30 cellular contexts compared by ENCODE assay signal in the genomic region with DNA sequence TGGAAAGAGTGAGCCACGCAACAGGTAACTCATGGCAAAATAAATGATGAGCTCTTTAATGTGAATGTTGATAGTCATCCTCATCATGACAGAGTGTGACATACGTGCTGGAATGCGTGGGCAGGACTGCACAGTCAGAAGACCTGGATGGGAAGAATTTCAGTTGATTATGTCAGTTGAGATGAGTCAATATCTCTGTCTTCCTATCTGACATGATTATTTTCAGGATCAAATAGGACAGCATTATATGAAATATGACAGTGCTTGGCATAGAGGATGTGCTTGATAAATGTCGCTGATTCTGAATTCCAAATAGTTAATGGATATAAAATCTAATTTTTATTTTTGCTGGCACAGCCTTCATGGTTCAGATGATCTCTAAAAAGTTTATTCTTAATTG.
DNase-seq lines count a peak whose midpoint lies in the region; ATAC-seq and TF ChIP-seq lines count a peak whose summit lies in the region.
"Had no signal": no experiment of that assay in that cellular context is flagged by ENCODE, and none has a peak within 500 bp of the region (broad histone marks: within the 10 kb centered on the region; RNA-seq: fewer than 3 reads in every experiment).

No MANE protein-coding gene starts in this region.

- H3K4ac ChIP-seq in H9 (ENCODE audit: low read depth, low read length) = no peak overlapping the region

- peaks cover 2 to 3% of the 10 kb centered on the region in 2 experiments; a peak in 1 of 4 replicates for H3K4me1 Mint-ChIP-seq in H9
- H3K4me1 Mint-ChIP-seq: activated CD8-positive, alpha-beta memory T cell treated with anti-CD3 and anti-CD28 coated beads, Interleukin-2, amount 10 ng/mL, durations not matched to agents 7 days and 5 days; activated naive CD8-positive, alpha-beta T cell treated with anti-CD3 and anti-CD28 coated beads, Interleukin-2, amount 10 ng/mL, durations not matched to agents 7 days and 5 days; CD14-positive monocyte had no signal

- H3K36me3 ChIP-seq in PC-3 (ENCODE audit: low read depth, low read length) = 0 out of 2 replicates have a peak, but pooled peaks cover 2% of the 10 kb centered on the region
- H3K36me3 ChIP-seq: suprapubic skin, upper lobe of right lung had no signal

- H2BK20ac ChIP-seq in H9 (ENCODE audit: low read depth, low read length, poor library complexity, severe bottlenecking) = no peak overlapping the region

- H2BK12ac ChIP-seq in H9 (ENCODE audit: insufficient read length, low read depth, low read length) = no peak overlapping the region

- H4K20me1 ChIP-seq in PC-3 (ENCODE audit: low read length) (no peaks in the 10 kb centered on the region), H9 (ENCODE audit: control insufficient read depth, insufficient read depth, insufficient read length) (no peaks in the 10 kb centered on the region)

- TF ChIP-seq CTCF in PC-3 (conservative IDR thresholded peaks at IDR 0.05; ENCODE audit: low read depth, low read length) (no peak), H9 (conservative IDR thresholded peaks at IDR 0.05) (no peak)

- H3K79me2 ChIP-seq in PC-3 (ENCODE audit: low read length) (no peaks in the 10 kb centered on the region), H9 (ENCODE audit: insufficient read depth, low read length) (no peaks in the 10 kb centered on the region)
- H3K79me2 ChIP-seq: hepatocyte had no signal

- H3K9ac ChIP-seq in PC-3 (ENCODE audit: low read length) (no peak overlapping the region), H9 (ENCODE audit: extremely low read depth, insufficient read length, low read length) (no peak overlapping the region)

- no peak overlapping the region for H4K91ac ChIP-seq in H9 (ENCODE audit: insufficient read length, low read depth, low read length)

- H4K8ac ChIP-seq in H9 (replicated peaks; ENCODE audit: insufficient read length, low read depth, low read length) = no peak overlapping the region

- intact Hi-C loops in PC-3 (cut with micrococcal nuclease) = no loop called here

- no peaks in the 10 kb centered on the region for H3K9me2 ChIP-seq in PC-3 (replicated peaks; ENCODE audit: low read length)

- no peaks in the 10 kb centered on the region for H3F3A ChIP-seq in PC-3 (ENCODE audit: low read length, unreplicated experiment)

- no peak overlapping the region for H2BK15ac ChIP-seq in H9 (ENCODE audit: low read depth, low read length)

- H2AFZ ChIP-seq in PC-3 (ENCODE audit: low read length) (no peak overlapping the region), H9 (ENCODE audit: low read length) (no peak overlapping the region)
- H2AFZ ChIP-seq: hepatocyte had no signal

- no peaks in the 10 kb centered on the region for H3K9me3 Mint-ChIP-seq in H9
- H3K9me3 Mint-ChIP-seq: activated naive CD8-positive, alpha-beta T cell treated with anti-CD3 and anti-CD28 coated beads, Interleukin-2, amount 10 ng/mL, durations not matched to agents 7 days and 5 days; activated T-cell treated with anti-CD3 and anti-CD28 coated beads, Interleukin-2, amount 50 U/mL, for 4 hours had no signal

- H3K18ac ChIP-seq in H9 (ENCODE audit: insufficient read length, low read depth, low read length) = no peak overlapping the region

- no peak overlapping the region for H3K4me3 Mint-ChIP-seq in H9
- H3K4me3 Mint-ChIP-seq: activated CD8-positive, alpha-beta memory T cell treated with anti-CD3 and anti-CD28 coated beads, Interleukin-2, amount 10 ng/mL, durations not matched to agents 7 days and 5 days; activated naive CD8-positive, alpha-beta T cell treated with anti-CD3 and anti-CD28 coated beads, Interleukin-2, amount 10 ng/mL, durations not matched to agents 7 days and 5 days; activated T-cell treated with anti-CD3 and anti-CD28 coated beads, Interleukin-2, amount 50 U/mL, for 4 hours; CD14-positive monocyte; dendritic cell treated with granulocyte-macrophage colony-stimulating factor and Interleukin-4, amounts not matched to agents 40 ng/mL and 50 ng/mL, for 4 days; IgD-negative memory B cell; natural killer cell treated with Interleukin-12 subunit alpha and Interleukin-12 subunit beta and Interleukin-15 and Interleukin-18, amount 100 ng/mL, for 72 hours had no signal

- CTCF ChIA-PET in PC-3 (lab: Charles Lee) = no interaction called here

- H3K23me2 ChIP-seq in H9 (ENCODE audit: insufficient read length, low read depth, low read length, poor library complexity, severe bottlenecking) = no peaks in the 10 kb centered on the region

- H3K23ac ChIP-seq in H9 (ENCODE audit: insufficient read length, low read depth, low read length) = no peak overlapping the region

- peaks cover 4% of the 10 kb centered on the region; the same call in 1 of the 2 replicates for H3K4me1 ChIP-seq in PC-3 (ENCODE audit: insufficient read depth, low read length)
- no peaks in the 10 kb centered on the region for H3K4me1 ChIP-seq in H9 (ENCODE audit: insufficient read depth, low read length)
- H3K4me1 ChIP-seq: ascending aorta, suprapubic skin, upper lobe of right lung had no signal

- no peak overlapping the region for H2BK120ac ChIP-seq in H9 (ENCODE audit: low read depth, low read length, poor library complexity, severe bottlenecking)

- POLR2A ChIA-PET in PC-3 (lab: Charles Lee; ENCODE audit: unreplicated experiment) = no interaction called here

- BruUV-seq in PC-3 (replicated peaks; lab: Mats Ljungman, UMichigan) = no TSS peak

- no peaks in the 10 kb centered on the region for H3K79me1 ChIP-seq in H9 (ENCODE audit: insufficient read depth, low read depth, low read length, poor library complexity, severe bottlenecking)

- WGBS in H9 (ENCODE audit: extremely low coverage, insufficient read length, low lambda C conversion rate) = no CpG with 5 or more reads among the region's 4 CpGs

- no peak overlapping the region for H3K56ac ChIP-seq in H9 (ENCODE audit: insufficient read length, low read depth, low read length)

- H3T11ph ChIP-seq in H9 (ENCODE audit: low read length) = no peak overlapping the region

- H2AK5ac ChIP-seq in H9 (ENCODE audit: insufficient read length, low read length) = no peak overlapping the region

- H3K9me3 ChIP-seq in PC-3 (ENCODE audit: low read length) (no peaks in the 10 kb centered on the region), H9 (ENCODE audit: control insufficient read depth, low read depth, low read length) (no peaks in the 10 kb centered on the region)
- H3K9me3 ChIP-seq: ascending aorta, suprapubic skin, upper lobe of right lung had no signal

- H3K4me3 ChIP-seq in PC-3 (ENCODE audit: low read length) = no peak overlapping the region
- H3K4me3 ChIP-seq: ascending aorta, hepatocyte, suprapubic skin, upper lobe of right lung had no signal

- no peak overlapping the region for H2BK5ac ChIP-seq in H9 (ENCODE audit: insufficient read length, low read length)

- no peak overlapping the region for H3K27ac Mint-ChIP-seq in H9
- H3K27ac Mint-ChIP-seq: activated CD8-positive, alpha-beta memory T cell treated with anti-CD3 and anti-CD28 coated beads, Interleukin-2, amount 10 ng/mL, durations not matched to agents 7 days and 5 days; activated naive CD8-positive, alpha-beta T cell treated with anti-CD3 and anti-CD28 coated beads, Interleukin-2, amount 10 ng/mL, durations not matched to agents 7 days and 5 days; CD14-positive monocyte; dendritic cell treated with granulocyte-macrophage colony-stimulating factor and Interleukin-4, amounts not matched to agents 40 ng/mL and 50 ng/mL, for 4 days; IgD-negative memory B cell; natural killer cell treated with Interleukin-12 subunit alpha and Interleukin-12 subunit beta and Interleukin-15 and Interleukin-18, amount 100 ng/mL, for 72 hours had no signal

- H3K14ac ChIP-seq in H9 (ENCODE audit: insufficient read depth, low read length) = no peak overlapping the region

- H3K27me3 Mint-ChIP-seq in H9 (ENCODE audit: low read depth) = no peaks in the 10 kb centered on the region; the same call in 1 of the 2 replicates
- H3K27me3 Mint-ChIP-seq: activated CD8-positive, alpha-beta memory T cell treated with anti-CD3 and anti-CD28 coated beads, Interleukin-2, amount 10 ng/mL, durations not matched to agents 7 days and 5 days; activated naive CD8-positive, alpha-beta T cell treated with anti-CD3 and anti-CD28 coated beads, Interleukin-2, amount 10 ng/mL, durations not matched to agents 7 days and 5 days; dendritic cell treated with granulocyte-macrophage colony-stimulating factor and Interleukin-4, amounts not matched to agents 40 ng/mL and 50 ng/mL, for 4 days; IgD-negative memory B cell; natural killer cell treated with Interleukin-12 subunit alpha and Interleukin-12 subunit beta and Interleukin-15 and Interleukin-18, amount 100 ng/mL, for 72 hours had no signal

- H3K36me3 Mint-ChIP-seq in H9 (ENCODE audit: insufficient read depth in 1 of 3, low read depth in 3 of 3) = no peaks in the 10 kb centered on the region
- H3K36me3 Mint-ChIP-seq: activated naive CD8-positive, alpha-beta T cell treated with anti-CD3 and anti-CD28 coated beads, Interleukin-2, amount 10 ng/mL, durations not matched to agents 7 days and 5 days had no signal

- H3K4me2 ChIP-seq in PC-3 (ENCODE audit: low read length) (no peak overlapping the region), H9 (ENCODE audit: insufficient read depth, insufficient read length, low read length) (no peak overlapping the region)
- H3K4me2 ChIP-seq: hepatocyte had no signal

- no peak overlapping the region for H3K27ac ChIP-seq in PC-3 (ENCODE audit: low read length)
- no peak overlapping the region for H3K27ac ChIP-seq in caudate nucleus (ENCODE audit: low read depth, low read length)
- H3K27ac ChIP-seq in H9 (ENCODE audit: insufficient read length, low read depth, low read length) = no peak overlapping the region
- H3K27ac ChIP-seq: ascending aorta, hepatocyte, suprapubic skin, upper lobe of right lung had no signal

- DNase-seq in EL (peak; percentile 63), PC-3 (peak; percentile 49), caudate nucleus (lab: John Stamatoyannopoulos, UW) (peak in 36 of 61 donors; percentile 1 to 88 (median 18)), kidney tubule cell (ENCODE audit: low spot score) (peak; percentile 48), H9 (no peak), NCI-H2107 treated with DMSO at 0.1 percent for 48 hours (lab: John Stamatoyannopoulos, UW; ENCODE audit: unreplicated experiment) (no peak), COLO668 (lab: John Stamatoyannopoulos, UW; ENCODE audit: unreplicated experiment) (no peak)
- DNase-seq: activated CD4-positive, CD25-positive, alpha-beta regulatory T cell; activated CD8-positive, alpha-beta memory T cell treated with anti-CD3 and anti-CD28 coated beads, Interleukin-2, amount 10 ng/mL, durations not matched to agents 7 days and 5 days; activated gamma-delta T cell treated with Interleukin-2 at 50 U/mL for 16 hours; activated naive CD8-positive, alpha-beta T cell treated with anti-CD3 and anti-CD28 coated beads, Interleukin-2, amount 10 ng/mL, durations not matched to agents 7 days and 5 days; activated T-cell treated with anti-CD3 and anti-CD28 coated beads, Interleukin-2, amount 50 U/mL, for 4 hours; central memory CD4-positive, alpha-beta T cell; DMS79; foreskin melanocyte; left cardiac atrium; NCI-H1694; NCI-H510A; small intestine; stimulated activated naive CD4-positive, alpha-beta T cell treated with Interleukin-2 at 50 U/mL for 16 hours; upper lobe of right lung had no signal

- ATAC-seq in PC-3 = no peak
- no peak for ATAC-seq in HG02798 (IDR thresholded peaks at IDR 0.05; ENCODE audit: poor library complexity, unreplicated experiment)
- ATAC-seq: activated CD8-positive, alpha-beta memory T cell treated with anti-CD3 and anti-CD28 coated beads, Interleukin-2, amount 10 ng/mL, durations not matched to agents 7 days and 5 days; activated T-cell treated with anti-CD3 and anti-CD28 coated beads, Interleukin-2, amount 50 U/mL, for 4 hours; esophagus mucosa; left cardiac atrium; natural killer cell treated with Interleukin-12 subunit alpha and Interleukin-12 subunit beta and Interleukin-15 and Interleukin-18, amount 100 ng/mL, for 72 hours; upper lobe of right lung had no signal

- H4K5ac ChIP-seq in H9 (ENCODE audit: insufficient read length, low read depth, low read length) = no peak overlapping the region

- H3K27me3 ChIP-seq in PC-3 (ENCODE audit: low read length) (no peaks in the 10 kb centered on the region), H9 (ENCODE audit: insufficient read depth, low read length) (no peaks in the 10 kb centered on the region)
- H3K27me3 ChIP-seq: ascending aorta, hepatocyte, suprapubic skin, upper lobe of right lung had no signal

Comparison
In these comparisons a context has a peak if more than half of its experiments do, and no peak if none do; other contexts are left out.
1. DNase-seq: peak in EL (single experiment), PC-3 (single experiment), caudate nucleus (36 of 61) and kidney tubule cell (single experiment); none in H9 (single experiment), NCI-H2107 treated with DMSO at 0.1 percent for 48 hours (single experiment) and COLO668 (single experiment).